Comparison of ENCODE assay signal across 10 cellular contexts in the genomic region with DNA sequence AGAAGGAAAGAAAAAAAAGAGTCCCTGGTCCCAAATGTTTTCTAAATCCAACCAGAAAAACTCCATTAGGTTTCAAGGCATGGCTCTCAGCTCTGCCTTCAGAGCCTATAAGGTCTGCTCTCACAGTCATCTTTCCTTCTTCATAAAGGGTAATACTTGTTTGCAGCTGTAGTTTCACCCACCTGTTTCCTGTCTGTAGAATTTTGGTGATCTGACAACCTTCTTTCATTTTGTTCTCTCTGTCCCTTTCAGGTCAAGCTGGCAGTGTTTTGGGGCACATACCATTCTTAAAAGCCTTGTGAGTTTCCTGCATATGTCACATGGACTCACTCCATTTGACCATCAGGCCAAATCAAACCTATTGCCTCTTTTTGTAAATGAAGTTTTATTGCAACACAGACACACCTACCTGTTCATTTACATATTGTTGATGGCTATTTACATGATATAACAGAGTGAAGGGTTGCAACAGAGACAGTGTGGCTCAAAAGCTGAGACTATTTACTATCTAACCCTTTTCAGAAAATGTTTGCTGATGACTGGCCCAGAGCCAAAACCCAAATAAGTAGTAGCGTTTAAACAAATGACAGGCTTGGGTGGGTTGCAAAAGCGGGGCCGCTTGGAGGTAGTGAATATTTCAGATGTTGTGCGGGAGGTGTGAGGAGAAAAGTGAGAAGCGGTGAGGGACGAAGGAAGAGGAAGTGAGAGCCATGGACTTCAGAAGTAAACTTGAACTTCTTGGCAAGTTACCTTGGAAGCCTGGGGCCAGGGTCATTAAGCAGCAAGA.
DNase-seq lines count a peak whose midpoint lies in the region; ATAC-seq and TF ChIP-seq lines count a peak whose summit lies in the region.
"Had no signal": no experiment of that assay in that cellular context is flagged by ENCODE, and none has a peak within 500 bp of the region (broad histone marks: within the 10 kb centered on the region; RNA-seq: fewer than 3 reads in every experiment).

No MANE protein-coding gene starts in this region.

- TF ChIP-seq CTCF in activated B cell treated with CpG ODN at 0.5 μM for 24 hours (IDR thresholded peaks at IDR 0.05): no peak
- no peak for TF ChIP-seq CTCF in lower leg skin (IDR thresholded peaks at IDR 0.05)

- no peak overlapping the region for H3K4me3 ChIP-seq in lower leg skin (ENCODE audit: low read depth, poor library complexity, severe bottlenecking)
- H3K4me3 ChIP-seq: gastrocnemius medialis, SJSA1 had no signal

- intact Hi-C loops in activated B cell treated with CpG ODN at 0.5 μM for 24 hours (cut with micrococcal nuclease) (loop anchor here (1.0 to 2.0 kb wide), 3 partner anchors 8 to 202 kb away; no protein-coding TSS in a partner anchor), lower leg skin (cut with DNase I; ENCODE audit: low total_unique reads) (no loop called here)

- H3K4me1 Mint-ChIP-seq in activated B cell treated with CpG ODN at 0.5 μM for 24 hours: peaks cover 59% of the 10 kb centered on the region

- no peak for TF ChIP-seq POLR2A in lower leg skin (IDR thresholded peaks at IDR 0.05)

- CTCF ChIA-PET in activated B cell treated with CpG ODN at 0.5 μM for 24 hours (lab: Charles Lee): interaction anchor here (0.7 kb wide), 1 partner anchor 203 kb away, joined by 3 read pairs; no protein-coding TSS in a partner anchor

- POLR2A ChIA-PET in activated B cell treated with CpG ODN at 0.5 μM for 24 hours (lab: Charles Lee): no interaction called here

- WGBS in lower leg skin, 2 donors: 72 to 73% methylated on average over 6 of the region's 6 CpGs

- H3K27me3 Mint-ChIP-seq in activated B cell treated with CpG ODN at 0.5 μM for 24 hours: peaks cover 3% of the 10 kb centered on the region

- peak overlapping the region; percentile 3 for H3K27ac Mint-ChIP-seq in activated B cell treated with CpG ODN at 0.5 μM for 24 hours

- peaks cover 1% of the 10 kb centered on the region for H3K36me3 Mint-ChIP-seq in activated B cell treated with CpG ODN at 0.5 μM for 24 hours (ENCODE audit: low read depth)

- ATAC-seq in GM18861 (IDR thresholded peaks at IDR 0.05; ENCODE audit: unreplicated experiment): peak; percentile 51
- peak; percentile 32 for ATAC-seq in GM21717 (IDR thresholded peaks at IDR 0.05; ENCODE audit: unreplicated experiment)
- ATAC-seq in HG03432 (IDR thresholded peaks at IDR 0.05; ENCODE audit: unreplicated experiment): peak; percentile 47
- ATAC-seq in activated B cell treated with CpG ODN at 0.5 μM for 24 hours (ENCODE audit: low read depth): no peak
- ATAC-seq: gastrocnemius medialis had no signal

- peaks cover 5% of the 10 kb centered on the region for H3K9me3 Mint-ChIP-seq in activated B cell treated with CpG ODN at 0.5 μM for 24 hours

- DNase-seq in activated B cell treated with CpG ODN at 0.5 μM for 24 hours (no peak), ecto neural progenitor cell (ENCODE audit: low spot score) (no peak), lower leg skin (ENCODE audit: low spot score in 2 of 2) (no peak), SW480 (ENCODE audit: low spot score) (no peak), AG08396 (ENCODE audit: low spot score) (no peak)
- DNase-seq: gastrocnemius medialis had no signal

- H3K4me3 Mint-ChIP-seq in activated B cell treated with CpG ODN at 0.5 μM for 24 hours: peak overlapping the region; percentile 12
